27 cellular contexts compared by ENCODE assay signal in the genomic region with DNA sequence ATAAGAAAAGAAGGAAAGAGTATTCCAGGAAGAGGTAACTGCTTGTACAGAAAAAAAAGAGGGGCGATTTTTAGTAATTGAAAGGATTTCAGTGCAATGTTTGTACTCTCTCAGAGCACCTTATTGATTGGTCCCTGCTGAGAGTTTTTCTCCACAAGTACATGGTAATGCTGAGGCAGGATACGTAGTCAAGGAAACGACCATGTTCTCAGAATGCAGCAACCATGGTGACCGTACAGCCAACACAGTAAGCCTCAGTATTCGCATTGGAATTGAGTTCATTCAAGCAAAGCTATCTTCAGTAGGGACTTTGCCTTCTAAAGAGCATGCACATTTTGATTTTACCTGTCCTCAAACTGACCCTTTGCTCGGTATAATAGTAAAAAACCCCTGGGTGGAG. TPM values are rescaled to one million over a fixed set of nuclear protein-coding genes. Genes with fewer than 3 reads are reported as not detected.
A peak's percentile ranks its signal among the peaks of the same experiment; 100 is the strongest.
DNase-seq lines count a peak whose midpoint lies in the region; ATAC-seq, FAIRE-seq and TF ChIP-seq lines count a peak whose summit lies in the region.
"Had no signal": no experiment of that assay in that cellular context is flagged by ENCODE, and none has a peak within 500 bp of the region (broad histone marks: within the 10 kb centered on the region; RNA-seq: fewer than 3 reads in every experiment).

No MANE protein-coding gene starts in this region.

- peak; percentile 14 for DNase-seq in NCI-H2196 (lab: John Stamatoyannopoulos, UW; ENCODE audit: unreplicated experiment)
- DNase-seq in NCI-H2196 treated with DMSO at 0.1 percent for 48 hours (lab: John Stamatoyannopoulos, UW; ENCODE audit: unreplicated experiment) = no peak
- peak; percentile 56 for DNase-seq in NCI-H2227 treated with DMSO at 0.1 percent for 48 hours (lab: John Stamatoyannopoulos, UW)
- no peak for DNase-seq in H1 (ENCODE audit: low read depth in 1 of 2, low spot score in 2 of 2)
- DNase-seq in retinal pigment epithelial cell (ENCODE audit: low read depth) = peak; percentile 28
- no peak for DNase-seq in COLO829 (ENCODE audit: low spot score)
- no peak for DNase-seq in activated CD8-positive, alpha-beta T cell treated with anti-CD3 and anti-CD28 coated beads for 36 hours
- DNase-seq: activated CD4-positive, alpha-beta T cell treated with anti-CD3 and anti-CD28 coated beads for 1 hour; activated T-cell treated with anti-CD3 and anti-CD28 coated beads for 4 hours; BE2C; HFFc6; immature natural killer cell; KG1; left lung; MG63; NCI-H1436 treated with DMSO at 0.1 percent for 48 hours; NCI-H446; SHP77; spleen; trophoblast cell had no signal

- 0 out of 7 replicates have a peak, but pooled peaks cover 0 to 2% (median 0%) of the 10 kb centered on the region in 4 experiments for H3K4me1 ChIP-seq in H1 (replicated peaks in 1 of 4; ENCODE audit: control insufficient read depth in 3 of 4, insufficient read depth in 4 of 4, low read length in 3 of 4)
- H3K4me1 ChIP-seq: BE2C had no signal

- POLR2A ChIA-PET in H1 (lab: Charles Lee; ENCODE audit: partially characterized antibody) = no interaction called here
- POLR2A ChIA-PET in activated CD8-positive, alpha-beta T cell treated with anti-CD3 and anti-CD28 coated beads for 36 hours (lab: Charles Lee) = no interaction called here

- no peaks in the 10 kb centered on the region for H3K23me2 ChIP-seq in H1 (ENCODE audit: low read depth, low read length)

- no peak overlapping the region for H3K9ac ChIP-seq in H1 (replicated peaks in 1 of 4; ENCODE audit: extremely low read depth in 1 of 4, low read depth in 3 of 4, low read length in 3 of 4)

- H4K5ac ChIP-seq in H1 (ENCODE audit: insufficient read length, low read depth, low read length) = no peak overlapping the region

- H3K56ac ChIP-seq in H1 (replicated peaks; ENCODE audit: insufficient read length, low read depth, low read length) = no peak overlapping the region

- TF ChIP-seq RAD21 in H1 (IDR thresholded peaks at IDR 0.05 in 1 of 2, conservative IDR thresholded peaks at IDR 0.05 in 1 of 2; ENCODE audit: low read depth in 2 of 2, low read length in 2 of 2) = no peak

- peaks cover 0 to 8% (median 2%) of the 10 kb centered on the region in 4 experiments; a peak in 3 of 7 replicates for H3K27me3 ChIP-seq in H1 (replicated peaks in 1 of 4; ENCODE audit: control insufficient read depth in 3 of 4, extremely low read depth in 1 of 4, insufficient read depth in 3 of 4, low read length in 3 of 4)
- H3K27me3 ChIP-seq: BE2C, spleen had no signal

- no peak overlapping the region for H3K27ac Mint-ChIP-seq in activated CD8-positive, alpha-beta T cell treated with anti-CD3 and anti-CD28 coated beads for 36 hours
- H3K27ac Mint-ChIP-seq: activated naive CD4-positive, alpha-beta T cell treated with anti-CD3 and anti-CD28 coated beads, Interleukin-2, amount 50 U/mL, for 72 hours; HFFc6; immature natural killer cell had no signal

- no peak overlapping the region for H3K4me3 Mint-ChIP-seq in activated CD8-positive, alpha-beta T cell treated with anti-CD3 and anti-CD28 coated beads for 36 hours
- H3K4me3 Mint-ChIP-seq: central memory CD8-positive, alpha-beta T cell; HFFc6; immature natural killer cell had no signal

- no peaks in the 10 kb centered on the region for H4K20me1 ChIP-seq in H1 (replicated peaks in 1 of 2; ENCODE audit: control insufficient read depth in 1 of 2, insufficient read depth in 2 of 2, low read length in 2 of 2)

- H4K8ac ChIP-seq in H1 (ENCODE audit: extremely low read depth, insufficient read depth, low read length) = no peak overlapping the region

- 0 out of 2 replicates have a peak overlapping the region, but pooled peaks have one; percentile 1 for H2AFZ ChIP-seq in H1 (ENCODE audit: low read length)

- no peaks in the 10 kb centered on the region for H3K9me3 Mint-ChIP-seq in activated CD8-positive, alpha-beta T cell treated with anti-CD3 and anti-CD28 coated beads for 36 hours
- H3K9me3 Mint-ChIP-seq: activated naive CD4-positive, alpha-beta T cell treated with anti-CD3 and anti-CD28 coated beads, Interleukin-2, amount 50 U/mL, for 72 hours; central memory CD8-positive, alpha-beta T cell; HFFc6; immature natural killer cell had no signal

- H3K36me3 Mint-ChIP-seq in activated CD8-positive, alpha-beta T cell treated with anti-CD3 and anti-CD28 coated beads for 36 hours (ENCODE audit: low read depth) = no peaks in the 10 kb centered on the region
- H3K36me3 Mint-ChIP-seq: activated naive CD4-positive, alpha-beta T cell treated with anti-CD3 and anti-CD28 coated beads, Interleukin-2, amount 50 U/mL, for 72 hours; immature natural killer cell had no signal

- H2BK12ac ChIP-seq in H1 (ENCODE audit: low read depth, low read length) = no peak overlapping the region

- no peak overlapping the region for H3K14ac ChIP-seq in H1 (ENCODE audit: insufficient read length)

- no peak overlapping the region for H2BK120ac ChIP-seq in H1 (replicated peaks; ENCODE audit: low read depth, low read length)

- H2AK5ac ChIP-seq in H1 (ENCODE audit: low read depth, low read length) = no peak overlapping the region

- no peak for TF ChIP-seq EP300 in H1 (IDR thresholded peaks at IDR 0.05; ENCODE audit: borderline replicate concordance in 1 of 2, low read depth in 2 of 2, low read length in 2 of 2)

- no peak for ATAC-seq in GM18519 (IDR thresholded peaks at IDR 0.05; ENCODE audit: low FRiP score, unreplicated experiment)
- ATAC-seq in activated CD8-positive, alpha-beta T cell treated with anti-CD3 and anti-CD28 coated beads for 36 hours = no peak
- ATAC-seq: A549; activated naive CD4-positive, alpha-beta T cell treated with anti-CD3 and anti-CD28 coated beads, Interleukin-2, amount 50 U/mL, for 72 hours; gastroesophageal sphincter; left lung; Panc1 had no signal

- H3K18ac ChIP-seq in H1 (ENCODE audit: extremely low read depth, low read length) = no peak overlapping the region

- no peak overlapping the region for H2BK20ac ChIP-seq in H1 (ENCODE audit: low read length)

- WGBS in H1 (ENCODE audit: extremely low coverage in 1 of 2, insufficient coverage in 1 of 2, insufficient read length in 1 of 2, insufficient replicate concordance in 2 of 2, low coverage in 1 of 2, low lambda C conversion rate in 2 of 2, missing lambda C conversion rate in 1 of 2), 2 experiments = 74% methylated on average over 6 of the region's 6 CpGs; no CpG with 5 or more reads in 1 of the 2 experiments

- no peak overlapping the region for H2BK5ac ChIP-seq in H1 (ENCODE audit: low read depth, low read length)

- no peak overlapping the region for H3K4me2 ChIP-seq in H1 (ENCODE audit: insufficient read depth in 1 of 2, low read depth in 2 of 2, low read length in 2 of 2)
- H3K4me2 ChIP-seq: A549 had no signal

- H3K79me1 ChIP-seq in H1 (ENCODE audit: low read depth, low read length) = no peaks in the 10 kb centered on the region

- no peak overlapping the region for H4K91ac ChIP-seq in H1 (replicated peaks; ENCODE audit: insufficient read length, low read length)

- H3K4me1 Mint-ChIP-seq in activated CD8-positive, alpha-beta T cell treated with anti-CD3 and anti-CD28 coated beads for 36 hours (ENCODE audit: low read depth) = peaks cover 10% of the 10 kb centered on the region

- H3K79me2 ChIP-seq in H1 (ENCODE audit: control insufficient read depth in 1 of 2, insufficient read depth in 2 of 2, low read length in 2 of 2) = no peaks in the 10 kb centered on the region

- no peak overlapping the region for H3K27ac ChIP-seq in H1 (ENCODE audit: low read depth, low read length)
- H3K27ac ChIP-seq: A549, gastroesophageal sphincter, left lung, spleen had no signal

- FAIRE-seq in H1 (lab: Jason Lieb, UNC) = no peak
- FAIRE-seq: A549, endothelial cell of umbilical vein had no signal

- no peak for TF ChIP-seq POLR2A in H1 (IDR thresholded peaks at IDR 0.05; ENCODE audit: control extremely low read depth in 1 of 2, low read depth in 2 of 2, low read length in 2 of 2)

- intact Hi-C loops in activated CD8-positive, alpha-beta T cell treated with anti-CD3 and anti-CD28 coated beads for 36 hours (cut with micrococcal nuclease) = no loop called here

- no peaks in the 10 kb centered on the region for H3K36me3 ChIP-seq in H1 (ENCODE audit: control insufficient read depth in 2 of 4, insufficient read depth in 4 of 4, low read length in 3 of 4)
- H3K36me3 ChIP-seq: BE2C, gastroesophageal sphincter, left lung, MG63, spleen had no signal

- H3K4ac ChIP-seq in H1 (replicated peaks; ENCODE audit: insufficient read length, low read depth, low read length) = no peak overlapping the region

- peaks cover 12% of the 10 kb centered on the region for H3K27me3 Mint-ChIP-seq in activated CD8-positive, alpha-beta T cell treated with anti-CD3 and anti-CD28 coated beads for 36 hours

- CTCF ChIA-PET in H1 (lab: Charles Lee; ENCODE audit: partially characterized antibody) = no interaction called here
- CTCF ChIA-PET in activated CD8-positive, alpha-beta T cell treated with anti-CD3 and anti-CD28 coated beads for 36 hours (lab: Charles Lee) = no interaction called here

- no peak for TF ChIP-seq CTCF in H1 (IDR thresholded peaks at IDR 0.05; ENCODE audit: control extremely low read depth in 1 of 3, insufficient read depth in 1 of 3, low read depth in 1 of 3, low read length in 3 of 3)
- TF ChIP-seq CTCF in retinal pigment epithelial cell (conservative IDR thresholded peaks at IDR 0.05; ENCODE audit: low read depth, low read length) = no peak
- no peak for TF ChIP-seq CTCF in activated CD8-positive, alpha-beta T cell treated with anti-CD3 and anti-CD28 coated beads for 36 hours (IDR thresholded peaks at IDR 0.05)

- no peak overlapping the region for H3K4me3 ChIP-seq in H1 (ENCODE audit: extremely low read depth in 1 of 4, insufficient read depth in 2 of 4, low read depth in 3 of 4, low read length in 4 of 4)
- no peak overlapping the region for H3K4me3 ChIP-seq in retinal pigment epithelial cell (ENCODE audit: low read length)
- H3K4me3 ChIP-seq: A549, gastroesophageal sphincter, left lung, MG63, spleen had no signal

- no peaks in the 10 kb centered on the region for H3K9me3 ChIP-seq in H1 (ENCODE audit: insufficient read depth in 2 of 2, low read depth in 1 of 2, low read length in 1 of 2)
- H3K9me3 ChIP-seq: A549, BE2C, gastroesophageal sphincter, left lung, MG63 had no signal

- no peak overlapping the region for H2BK15ac ChIP-seq in H1 (ENCODE audit: low read length)

- H3K23ac ChIP-seq in H1 (ENCODE audit: insufficient read length) = no peak overlapping the region

RNA-seq across cellular contexts. Expression of a gene that starts 6.1 kb away (rescaled TPM):
- 3.0 and 4.7 TPM in 2 replicates for total RNA-seq in H1 (2021; fragmentation: NEBNext Ultra II Directional; extraction: Animal tissue kit (Norgen Biotek cat#: 25700))
- 0.66 and 0.79 TPM in 2 replicates for polyA plus RNA-seq in H1 (2011; rRNA removed)
- polyA plus RNA-seq in H1 (2011; cell fraction: cytosol; rRNA removed) = 0.62 TPM
- polyA plus RNA-seq in H1 (2011; cell fraction: nucleus; rRNA removed) = 0.09 TPM
- 0.76 to 1.1 TPM (median 0.83 TPM) in 4 replicates for polyA plus RNA-seq in H1 (2012, experiment 1 of 2)
- polyA plus RNA-seq in H1 (2012, experiment 2 of 2) = 0.24 TPM
- polyA plus RNA-seq in H1 (2013, experiment 1 of 2) = 2.3 TPM
- polyA plus RNA-seq in H1 (2013, experiment 2 of 2) = 2.6 TPM
- polyA minus RNA-seq in H1 (2011; rRNA and poly(A)+ RNA removed) = 0.85 and 2.0 TPM in 2 replicates
- 1.2 TPM for polyA minus RNA-seq in H1 (2011; cell fraction: cytosol; rRNA and poly(A)+ RNA removed)
- 2.1 TPM for polyA minus RNA-seq in H1 (2011; cell fraction: nucleus; rRNA and poly(A)+ RNA removed)
- 10 to 100 TPM in 1 of 2 experiments, 1 to 10 TPM in 1; 5.3 to 11.1 TPM for total RNA-seq in activated CD8-positive, alpha-beta T cell treated with anti-CD3 and anti-CD28 coated beads for 36 hours

RNA-seq across cellular contexts. Expression of a gene that starts 21.9 kb away (rescaled TPM):
- 39.5 and 43.7 TPM in 2 replicates for total RNA-seq in H1 (2021; fragmentation: NEBNext Ultra II Directional; extraction: Animal tissue kit (Norgen Biotek cat#: 25700))
- polyA plus RNA-seq in H1 (2011; rRNA removed) = 14.9 and 17.2 TPM in 2 replicates
- 16.0 TPM for polyA plus RNA-seq in H1 (2011; cell fraction: cytosol; rRNA removed)
- polyA plus RNA-seq in H1 (2011; cell fraction: nucleus; rRNA removed) = 19.5 TPM
- polyA plus RNA-seq in H1 (2012, experiment 1 of 2) = 19.2 to 51.3 TPM (median 39.9 TPM) in 4 replicates
- 11.9 TPM for polyA plus RNA-seq in H1 (2012, experiment 2 of 2)
- 30.6 TPM for polyA plus RNA-seq in H1 (2013, experiment 1 of 2)
- polyA plus RNA-seq in H1 (2013, experiment 2 of 2) = 33.2 TPM
- 18.7 and 21.9 TPM in 2 replicates for polyA minus RNA-seq in H1 (2011; rRNA and poly(A)+ RNA removed)
- polyA minus RNA-seq in H1 (2011; cell fraction: cytosol; rRNA and poly(A)+ RNA removed) = 21.9 TPM
- 21.9 TPM for polyA minus RNA-seq in H1 (2011; cell fraction: nucleus; rRNA and poly(A)+ RNA removed)
- 10 to 100 TPM; 39.4 to 42.0 TPM for total RNA-seq in activated CD8-positive, alpha-beta T cell treated with anti-CD3 and anti-CD28 coated beads for 36 hours

Comparison
In these comparisons a context has a peak if more than half of its experiments do, and no peak if none do; other contexts are left out.
1. DNase-seq: peak in NCI-H2196 (single experiment), NCI-H2227 treated with DMSO at 0.1 percent for 48 hours (single experiment) and retinal pigment epithelial cell (single experiment); none in NCI-H2196 treated with DMSO at 0.1 percent for 48 hours (single experiment), H1 (0 of 2), COLO829 (single experiment) and activated CD8-positive, alpha-beta T cell treated with anti-CD3 and anti-CD28 coated beads for 36 hours (single experiment).